Comparison of ENCODE assay signal across 19 cellular contexts in the genomic region with DNA sequence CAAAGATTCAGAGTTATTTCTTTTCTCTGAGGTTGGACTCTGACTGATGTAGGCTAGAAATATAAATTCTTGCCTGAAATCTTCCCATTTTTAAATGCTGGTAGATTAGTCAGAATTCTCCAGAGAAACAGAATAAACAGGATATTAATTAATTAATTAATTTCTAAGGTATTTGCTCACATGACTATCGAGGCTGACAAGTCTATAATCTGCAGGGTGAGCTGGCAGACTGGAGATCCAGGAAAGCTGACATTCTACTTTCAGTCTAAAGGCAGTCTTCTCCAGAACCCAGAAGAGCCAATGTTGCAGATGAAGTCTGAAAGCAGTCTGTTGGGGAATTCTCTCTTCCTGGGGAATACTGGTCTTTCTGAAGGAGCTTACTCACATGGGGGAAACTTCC.
"Had no signal": no experiment of that assay in that cellular context is flagged by ENCODE, and none has a peak within 500 bp of the region (broad histone marks: within the 10 kb centered on the region; RNA-seq: fewer than 3 reads in every experiment).

No MANE protein-coding gene starts in this region.

- H3K4me3 Mint-ChIP-seq: activated CD4-positive, alpha-beta memory T cell treated with anti-CD3 and anti-CD28 coated beads for 36 hours; activated CD4-positive, alpha-beta T cell treated with anti-CD3 and anti-CD28 coated beads for 36 hours; activated CD8-positive, alpha-beta memory T cell treated with anti-CD3 and anti-CD28 coated beads, Interleukin-2, amount 10 ng/mL, durations not matched to agents 7 days and 5 days; activated naive CD8-positive, alpha-beta T cell treated with anti-CD3 and anti-CD28 coated beads for 36 hours; activated T-helper 17 cell treated with anti-CD3 and anti-CD28 coated beads, Interleukin-2, amount 50 U/mL, for 72 hours; dendritic cell treated with granulocyte-macrophage colony-stimulating factor and Interleukin-4, amounts not matched to agents 40 ng/mL and 50 ng/mL, for 4 days; nephron had no signal

- H3K4me1 Mint-ChIP-seq: activated CD4-positive, alpha-beta T cell treated with anti-CD3 and anti-CD28 coated beads for 36 hours; activated CD8-positive, alpha-beta memory T cell treated with anti-CD3 and anti-CD28 coated beads, Interleukin-2, amount 10 ng/mL, durations not matched to agents 7 days and 5 days; activated naive CD8-positive, alpha-beta T cell treated with anti-CD3 and anti-CD28 coated beads for 36 hours; activated T-helper 17 cell treated with anti-CD3 and anti-CD28 coated beads, Interleukin-2, amount 50 U/mL, for 72 hours; nephron had no signal

- H3K9me3 Mint-ChIP-seq: activated CD4-positive, alpha-beta memory T cell treated with anti-CD3 and anti-CD28 coated beads for 36 hours; activated naive CD8-positive, alpha-beta T cell treated with anti-CD3 and anti-CD28 coated beads for 36 hours; activated T-helper 17 cell treated with anti-CD3 and anti-CD28 coated beads, Interleukin-2, amount 50 U/mL, for 72 hours; nephron had no signal

- H3K27me3 ChIP-seq: body of pancreas, tibial artery had no signal

- ATAC-seq: activated CD4-positive, alpha-beta T cell treated with anti-CD3 and anti-CD28 coated beads for 36 hours; activated CD8-positive, alpha-beta memory T cell treated with anti-CD3 and anti-CD28 coated beads, Interleukin-2, amount 10 ng/mL, durations not matched to agents 7 days and 5 days; activated T-helper 17 cell treated with anti-CD3 and anti-CD28 coated beads, Interleukin-2, amount 50 U/mL, for 72 hours; body of pancreas; left cardiac atrium; sciatic nerve had no signal

- H3K36me3 ChIP-seq: tibial artery had no signal

- H3K4me1 ChIP-seq: body of pancreas, parathyroid adenoma, tibial artery had no signal

- H3K27ac ChIP-seq: body of pancreas, parathyroid adenoma, tibial artery had no signal

- H3K4me3 ChIP-seq: body of pancreas, smooth muscle cell, tibial artery had no signal

- DNase-seq: activated CD4-positive, alpha-beta memory T cell treated with anti-CD3 and anti-CD28 coated beads for 36 hours; activated CD4-positive, alpha-beta T cell treated with anti-CD3 and anti-CD28 coated beads for 36 hours; activated CD8-positive, alpha-beta memory T cell treated with anti-CD3 and anti-CD28 coated beads, Interleukin-2, amount 10 ng/mL, durations not matched to agents 7 days and 5 days; activated naive CD4-positive, alpha-beta T cell; activated naive CD8-positive, alpha-beta T cell treated with anti-CD3 and anti-CD28 coated beads for 36 hours; amygdala; body of pancreas; cerebellar nuclear complex; effector memory CD4-positive, alpha-beta T cell; left cardiac atrium; stimulated activated CD4-positive, alpha-beta T cell treated with anti-CD3 and anti-CD28 coated beads, Interleukin-4, amount 100 ng/mL, for 24 hours; stimulated activated naive CD4-positive, alpha-beta T cell; tibial artery had no signal

- H3K9me3 ChIP-seq: body of pancreas, tibial artery had no signal

- H3K27me3 Mint-ChIP-seq: dendritic cell treated with granulocyte-macrophage colony-stimulating factor and Interleukin-4, amounts not matched to agents 40 ng/mL and 50 ng/mL, for 4 days had no signal

- H3K27ac Mint-ChIP-seq: activated CD4-positive, alpha-beta memory T cell treated with anti-CD3 and anti-CD28 coated beads for 36 hours; activated CD4-positive, alpha-beta T cell treated with anti-CD3 and anti-CD28 coated beads for 36 hours; activated CD8-positive, alpha-beta memory T cell treated with anti-CD3 and anti-CD28 coated beads, Interleukin-2, amount 10 ng/mL, durations not matched to agents 7 days and 5 days; activated naive CD8-positive, alpha-beta T cell treated with anti-CD3 and anti-CD28 coated beads for 36 hours; activated T-helper 17 cell treated with anti-CD3 and anti-CD28 coated beads, Interleukin-2, amount 50 U/mL, for 72 hours; dendritic cell treated with granulocyte-macrophage colony-stimulating factor and Interleukin-4, amounts not matched to agents 40 ng/mL and 50 ng/mL, for 4 days; nephron had no signal

- H3K36me3 Mint-ChIP-seq: activated CD4-positive, alpha-beta memory T cell treated with anti-CD3 and anti-CD28 coated beads for 36 hours; activated CD8-positive, alpha-beta memory T cell treated with anti-CD3 and anti-CD28 coated beads, Interleukin-2, amount 10 ng/mL, durations not matched to agents 7 days and 5 days; activated naive CD8-positive, alpha-beta T cell treated with anti-CD3 and anti-CD28 coated beads for 36 hours had no signal
